In genomic region chr5:172115541-172115982, GRCh38 we compare ENCODE assay signal across 9 cellular contexts.
A peak's percentile ranks its signal among the peaks of the same experiment; 100 is the strongest.
DNase-seq lines count a peak whose midpoint lies in the region; ATAC-seq and TF ChIP-seq lines count a peak whose summit lies in the region.
"Had no signal": no experiment of that assay in that cellular context is flagged by ENCODE, and none has a peak within 500 bp of the region (broad histone marks: within the 10 kb centered on the region; RNA-seq: fewer than 3 reads in every experiment).

No MANE protein-coding gene starts in this region.

- no peaks in the 10 kb centered on the region for H3K27me3 ChIP-seq in CD4-positive, alpha-beta T cell (ENCODE audit: control insufficient read depth, insufficient read depth, low read length)

- intact Hi-C loops in CD4-positive, alpha-beta T cell (cut with DNase I, micrococcal nuclease), result loop anchor here (5.0 to 10.0 kb wide), 2 partner anchors 37 to 579 kb away; no protein-coding TSS in a partner anchor
- intact Hi-C loops in activated CD4-positive, alpha-beta memory T cell treated with anti-CD3 and anti-CD28 coated beads for 36 hours (cut with micrococcal nuclease), result loop anchor here (1.0 kb wide), 1 partner anchor 18 kb away; no protein-coding TSS in a partner anchor

- H3K4me3 Mint-ChIP-seq in CD4-positive, alpha-beta T cell, result peak overlapping the region; percentile 57
- peak overlapping the region; percentile 54 to 93 (median 76) for H3K4me3 Mint-ChIP-seq in IgD-negative memory B cell
- peak overlapping the region; percentile 83 for H3K4me3 Mint-ChIP-seq in activated CD4-positive, alpha-beta memory T cell treated with anti-CD3 and anti-CD28 coated beads for 36 hours

- H3K27ac ChIP-seq in CD4-positive, alpha-beta T cell (ENCODE audit: low read depth, low read length), result peak overlapping the region; percentile 79
- H3K27ac ChIP-seq: KMS-11 had no signal

- TF ChIP-seq CTCF in CD4-positive, alpha-beta T cell (IDR thresholded peaks at IDR 0.05), result no peak

- no peaks in the 10 kb centered on the region for H3K9me3 ChIP-seq in CD4-positive, alpha-beta T cell (ENCODE audit: control insufficient read depth, low read length)

- peaks cover 65% of the 10 kb centered on the region for H3K36me3 Mint-ChIP-seq in CD4-positive, alpha-beta T cell (ENCODE audit: low read depth)
- peaks cover 17% of the 10 kb centered on the region for H3K36me3 Mint-ChIP-seq in IgD-negative memory B cell
- peaks cover 30% of the 10 kb centered on the region for H3K36me3 Mint-ChIP-seq in activated CD4-positive, alpha-beta memory T cell treated with anti-CD3 and anti-CD28 coated beads for 36 hours

- DNase-seq in CD4-positive, alpha-beta T cell, result peak in 1 of 10 experiments; percentile 19
- DNase-seq in activated CD4-positive, alpha-beta memory T cell treated with anti-CD3 and anti-CD28 coated beads for 36 hours, result peak; percentile 48
- DNase-seq in myocyte (ENCODE audit: low read depth), result peak; percentile 66
- no peak for DNase-seq in NCI-H524 treated with DMSO at 0.1 percent for 48 hours (lab: John Stamatoyannopoulos, UW)
- DNase-seq in activated CD4-positive, CD25-positive, alpha-beta regulatory T cell (lab: John Stamatoyannopoulos, UW), result no peak
- DNase-seq in cortex of kidney (lab: John Stamatoyannopoulos, UW), result no peak

- H3K9me3 Mint-ChIP-seq in CD4-positive, alpha-beta T cell, result no peaks in the 10 kb centered on the region
- H3K9me3 Mint-ChIP-seq in IgD-negative memory B cell, result peaks cover 0 to 2% (median 0%) of the 10 kb centered on the region in 3 donors
- no peaks in the 10 kb centered on the region for H3K9me3 Mint-ChIP-seq in activated CD4-positive, alpha-beta memory T cell treated with anti-CD3 and anti-CD28 coated beads for 36 hours

- peak overlapping the region; percentile 91 for H3K27ac Mint-ChIP-seq in CD4-positive, alpha-beta T cell
- peak overlapping the region; percentile 94 to 99 (median 96) for H3K27ac Mint-ChIP-seq in IgD-negative memory B cell
- peak overlapping the region; percentile 99 for H3K27ac Mint-ChIP-seq in activated CD4-positive, alpha-beta memory T cell treated with anti-CD3 and anti-CD28 coated beads for 36 hours

- POLR2A ChIA-PET in CD4-positive, alpha-beta T cell (lab: Charles Lee), result interaction anchor here (1.1 to 6.3 kb wide), 7 partner anchors 10 to 109 kb away, joined by 3 to 86 read pairs (median 12); partner anchors contain the start of genes FBXW11 and STK10
- POLR2A ChIA-PET in activated CD4-positive, alpha-beta memory T cell treated with anti-CD3 and anti-CD28 coated beads for 36 hours (lab: Charles Lee), result interaction anchor here (0.8 to 7.5 kb wide), 6 partner anchors 8 to 70 kb away, joined by 3 to 70 read pairs (median 10); no protein-coding TSS in a partner anchor

- H3K27me3 Mint-ChIP-seq in CD4-positive, alpha-beta T cell, result no peaks in the 10 kb centered on the region
- no peaks in the 10 kb centered on the region for H3K27me3 Mint-ChIP-seq in IgD-negative memory B cell
- no peaks in the 10 kb centered on the region for H3K27me3 Mint-ChIP-seq in activated CD4-positive, alpha-beta memory T cell treated with anti-CD3 and anti-CD28 coated beads for 36 hours

- peak; percentile 10 for ATAC-seq in CD4-positive, alpha-beta T cell (ENCODE audit: poor library complexity)
- no peak for ATAC-seq in GM21529 (IDR thresholded peaks at IDR 0.05; ENCODE audit: unreplicated experiment)

- CTCF ChIA-PET in CD4-positive, alpha-beta T cell (lab: Charles Lee), result interaction anchor here (1.6 to 2.8 kb wide), 3 partner anchors 17 to 72 kb away, joined by 3 to 8 read pairs (median 6); partner anchors contain the start of gene STK10
- CTCF ChIA-PET in activated CD4-positive, alpha-beta memory T cell treated with anti-CD3 and anti-CD28 coated beads for 36 hours (lab: Charles Lee), result interaction anchor here (0.8 to 4.7 kb wide), 3 partner anchors 8 to 72 kb away, joined by 3 to 35 read pairs (median 4); partner anchors contain the start of gene STK10

- H3K4me1 Mint-ChIP-seq in CD4-positive, alpha-beta T cell (ENCODE audit: low read depth), result peaks cover 80% of the 10 kb centered on the region
- peaks cover 41 to 42% (median 41%) of the 10 kb centered on the region in 3 donors for H3K4me1 Mint-ChIP-seq in IgD-negative memory B cell
- H3K4me1 Mint-ChIP-seq in activated CD4-positive, alpha-beta memory T cell treated with anti-CD3 and anti-CD28 coated beads for 36 hours (ENCODE audit: low read depth), result peaks cover 72% of the 10 kb centered on the region

Comparison
In these comparisons a context has a peak if more than half of its experiments do, and no peak if none do; other contexts are left out.
1. DNase-seq: peak in activated CD4-positive, alpha-beta memory T cell treated with anti-CD3 and anti-CD28 coated beads for 36 hours (single experiment) and myocyte (single experiment); none in NCI-H524 treated with DMSO at 0.1 percent for 48 hours (single experiment), activated CD4-positive, CD25-positive, alpha-beta regulatory T cell (0 of 4) and cortex of kidney (single experiment).
2. Peak in every context shown above with its lines, with median percentiles within 50 percentile points of each other: H3K27ac Mint-ChIP-seq and H3K4me3 Mint-ChIP-seq.